11 cellular contexts compared by ENCODE assay signal in genomic region chr19:38556521-38557174, GRCh38.
DNase-seq lines count a peak whose midpoint lies in the region; ATAC-seq and TF ChIP-seq lines count a peak whose summit lies in the region.
"Had no signal": no experiment of that assay in that cellular context is flagged by ENCODE, and none has a peak within 500 bp of the region (broad histone marks: within the 10 kb centered on the region; RNA-seq: fewer than 3 reads in every experiment).

No MANE protein-coding gene starts in this region.

- no peaks in the 10 kb centered on the region for H3K9me3 Mint-ChIP-seq in effector memory CD8-positive, alpha-beta T cell

- POLR2A ChIA-PET in AG04450 (lab: Yijun Ruan, JAX) = no interaction called here

- peak overlapping the region; percentile 39 to 74 for H3K27ac Mint-ChIP-seq in effector memory CD8-positive, alpha-beta T cell

- peaks cover 34 to 60% of the 10 kb centered on the region in 2 donors for H3K4me1 Mint-ChIP-seq in effector memory CD8-positive, alpha-beta T cell (ENCODE audit: low read depth in 2 of 2)

- CTCF ChIA-PET in AG04450 (lab: Charles Lee) = no interaction called here

- no peaks in the 10 kb centered on the region for H3K27me3 Mint-ChIP-seq in effector memory CD8-positive, alpha-beta T cell

- peak; percentile 24 for ATAC-seq in effector memory CD8-positive, alpha-beta T cell (replicated peaks)
- ATAC-seq in GM19351 (IDR thresholded peaks at IDR 0.05; ENCODE audit: unreplicated experiment) = no peak

- TF ChIP-seq CTCF in AG04450 (IDR thresholded peaks at IDR 0.05; ENCODE audit: low read depth, low read length) (peak; percentile 18; the same call in 1 of the 2 replicates), GM12864 (IDR thresholded peaks at IDR 0.05; ENCODE audit: low read depth, low read length, missing control alignments) (peak; percentile 59)

- H3K4me3 ChIP-seq in AG04450 (ENCODE audit: low read depth, low read length) = no peak overlapping the region
- H3K4me3 ChIP-seq in GM12864 (ENCODE audit: low read depth, low read length) = no peak overlapping the region; the same call in 1 of the 2 replicates
- H3K4me3 ChIP-seq: ovary had no signal

- H3K36me3 Mint-ChIP-seq in effector memory CD8-positive, alpha-beta T cell (ENCODE audit: insufficient read depth) = peaks cover 2% of the 10 kb centered on the region

- H3K9me3 ChIP-seq in AG04450 (ENCODE audit: control insufficient read depth, insufficient read depth, low read length) = no peaks in the 10 kb centered on the region; the same call in 1 of the 2 replicates
- H3K9me3 ChIP-seq: ovary had no signal

- H3K4me3 Mint-ChIP-seq in effector memory CD8-positive, alpha-beta T cell = peak overlapping the region; percentile 64 to 77

- DNase-seq in AG04450 (ENCODE audit: low read depth, low spot score) (no peak), GM12864 (ENCODE audit: low read depth) (no peak), NAMALWA (ENCODE audit: low spot score) (peak; percentile 53), NCI-H2227 treated with DMSO at 0.1 percent for 48 hours (lab: John Stamatoyannopoulos, UW) (no peak), NCI-H187 treated with DMSO at 0.1 percent for 48 hours (lab: John Stamatoyannopoulos, UW) (no peak), DMS79 treated with DMSO at 0.1 percent for 48 hours (lab: John Stamatoyannopoulos, UW) (no peak)
- peak in 1 of 3 experiments; percentile 21 for DNase-seq in effector memory CD8-positive, alpha-beta T cell
- DNase-seq: NCI-H1436; ovary; stimulated activated CD4-positive, alpha-beta T cell treated with anti-CD3 and anti-CD28 coated beads, Interleukin-4, amount 100 ng/mL, for 4 hours had no signal

- H3K27me3 ChIP-seq in AG04450 (ENCODE audit: control insufficient read depth, insufficient read depth, low read length) = peaks cover 3% of the 10 kb centered on the region
- H3K27me3 ChIP-seq: ovary had no signal

- no peak overlapping the region for H3K27ac ChIP-seq in AG04450 (ENCODE audit: low read depth, low read length)
- H3K27ac ChIP-seq: ovary had no signal
